In genomic region chr9:129014611-129015010, GRCh38 we compare ENCODE assay signal across 27 cellular contexts.
"Had no signal": no experiment of that assay in that cellular context is flagged by ENCODE, and none has a peak within 500 bp of the region (broad histone marks: within the 10 kb centered on the region; RNA-seq: fewer than 3 reads in every experiment).

No MANE protein-coding gene starts in this region.

- H3K4me3 Mint-ChIP-seq: activated CD4-positive, alpha-beta memory T cell treated with anti-CD3 and anti-CD28 coated beads, Interleukin-2, amount 10 ng/mL, durations not matched to agents 7 days and 5 days; activated CD4-positive, alpha-beta T cell treated with anti-CD3 and anti-CD28 coated beads for 36 hours; activated naive CD4-positive, alpha-beta T cell treated with anti-CD3 and anti-CD28 coated beads, Interleukin-2, amount 50 U/mL, for 24 hours; activated naive CD8-positive, alpha-beta T cell treated with anti-CD3 and anti-CD28 coated beads, Interleukin-2, amount 50 U/mL, for 24 hours; brain; central memory CD8-positive, alpha-beta T cell; T-helper 1 cell treated with Interleukin-12 subunit alpha and Interleukin-12 subunit beta and Interleukin-4 antibody, amounts not matched to agents 30 μg/mL and 1 μg/mL, for 36 hours had no signal

- H3K4me1 Mint-ChIP-seq: activated CD4-positive, alpha-beta memory T cell treated with anti-CD3 and anti-CD28 coated beads, Interleukin-2, amount 10 ng/mL, durations not matched to agents 7 days and 5 days; activated CD4-positive, alpha-beta T cell treated with anti-CD3 and anti-CD28 coated beads for 36 hours; activated naive CD4-positive, alpha-beta T cell treated with anti-CD3 and anti-CD28 coated beads, Interleukin-2, amount 50 U/mL, for 24 hours; activated naive CD8-positive, alpha-beta T cell treated with anti-CD3 and anti-CD28 coated beads, Interleukin-2, amount 50 U/mL, for 24 hours; central memory CD8-positive, alpha-beta T cell had no signal

- H3K36me3 Mint-ChIP-seq: activated naive CD4-positive, alpha-beta T cell treated with anti-CD3 and anti-CD28 coated beads, Interleukin-2, amount 50 U/mL, for 24 hours had no signal

- H3K27ac Mint-ChIP-seq: activated CD4-positive, alpha-beta memory T cell treated with anti-CD3 and anti-CD28 coated beads, Interleukin-2, amount 10 ng/mL, durations not matched to agents 7 days and 5 days; activated CD4-positive, alpha-beta T cell treated with anti-CD3 and anti-CD28 coated beads for 36 hours; activated naive CD4-positive, alpha-beta T cell treated with anti-CD3 and anti-CD28 coated beads, Interleukin-2, amount 50 U/mL, for 24 hours; activated naive CD8-positive, alpha-beta T cell treated with anti-CD3 and anti-CD28 coated beads, Interleukin-2, amount 50 U/mL, for 24 hours; T-helper 1 cell treated with Interleukin-12 subunit alpha and Interleukin-12 subunit beta and Interleukin-4 antibody, amounts not matched to agents 30 μg/mL and 1 μg/mL, for 36 hours had no signal

- H3K27ac ChIP-seq: KMS-11, Peyer's patch, SJSA1, VCaP had no signal

- H3K27me3 ChIP-seq: Peyer's patch, SJSA1 had no signal

- ATAC-seq: activated CD4-positive, alpha-beta T cell treated with anti-CD3 and anti-CD28 coated beads for 36 hours; activated naive CD8-positive, alpha-beta T cell treated with anti-CD3 and anti-CD28 coated beads, Interleukin-2, amount 50 U/mL, for 24 hours had no signal

- H3K4me2 ChIP-seq: KMS-11 had no signal

- H3K4me1 ChIP-seq: Peyer's patch, SJSA1 had no signal

- H3K4me3 ChIP-seq: Peyer's patch, SJSA1 had no signal

- H3K27me3 Mint-ChIP-seq: activated CD4-positive, alpha-beta memory T cell treated with anti-CD3 and anti-CD28 coated beads, Interleukin-2, amount 10 ng/mL, durations not matched to agents 7 days and 5 days; activated CD4-positive, alpha-beta T cell treated with anti-CD3 and anti-CD28 coated beads for 36 hours; activated naive CD4-positive, alpha-beta T cell treated with anti-CD3 and anti-CD28 coated beads, Interleukin-2, amount 50 U/mL, for 24 hours; activated naive CD8-positive, alpha-beta T cell treated with anti-CD3 and anti-CD28 coated beads, Interleukin-2, amount 50 U/mL, for 24 hours; brain; central memory CD8-positive, alpha-beta T cell had no signal

- DNase-seq: activated CD4-positive, alpha-beta memory T cell treated with anti-CD3 and anti-CD28 coated beads, Interleukin-2, amount 10 ng/mL, durations not matched to agents 7 days and 5 days; activated CD4-positive, alpha-beta T cell treated with anti-CD3 and anti-CD28 coated beads for 36 hours; activated CD4-positive, alpha-beta T cell treated with anti-CD3 and anti-CD28 coated beads, Interleukin-2, amount 50 U/mL, for 1 hour; activated CD8-positive, alpha-beta memory T cell treated with anti-CD3 and anti-CD28 coated beads, Interleukin-2, amount 50 U/mL, for 48 hours; activated effector memory CD4-positive, alpha-beta T cell treated with Interleukin-2 at 50 U/mL for 16 hours; activated naive CD4-positive, alpha-beta T cell; activated naive CD8-positive, alpha-beta T cell treated with anti-CD3 and anti-CD28 coated beads, Interleukin-2, amount 50 U/mL, for 24 hours; activated T-cell treated with anti-CD3 and anti-CD28 coated beads, Interleukin-2, amount 50 U/mL, for 1 hour; amygdala; NCI-H1092 treated with DMSO at 0.1 percent for 48 hours; NCI-H1417 treated with DMSO at 0.1 percent for 48 hours; NCI-H1694; NCI-H2029; NCI-H2107; NCI-H2171 treated with DMSO at 0.1 percent for 48 hours; NCI-H226; NCI-H526 treated with DMSO at 0.1 percent for 48 hours; NCI-H82; SHP77 had no signal

- H3K9me3 ChIP-seq: Peyer's patch, SJSA1 had no signal

- H3K9me3 Mint-ChIP-seq: activated CD4-positive, alpha-beta memory T cell treated with anti-CD3 and anti-CD28 coated beads, Interleukin-2, amount 10 ng/mL, durations not matched to agents 7 days and 5 days; activated naive CD4-positive, alpha-beta T cell treated with anti-CD3 and anti-CD28 coated beads, Interleukin-2, amount 50 U/mL, for 24 hours; activated naive CD8-positive, alpha-beta T cell treated with anti-CD3 and anti-CD28 coated beads, Interleukin-2, amount 50 U/mL, for 24 hours; brain; central memory CD8-positive, alpha-beta T cell; T-helper 1 cell treated with Interleukin-12 subunit alpha and Interleukin-12 subunit beta and Interleukin-4 antibody, amounts not matched to agents 30 μg/mL and 1 μg/mL, for 36 hours had no signal

- H3K9ac ChIP-seq: KMS-11 had no signal
